In genomic region chr9:99998266-99998665, GRCh38 we compare ENCODE assay signal across 20 cellular contexts.
"Had no signal": no experiment of that assay in that cellular context is flagged by ENCODE, and none has a peak within 500 bp of the region (broad histone marks: within the 10 kb centered on the region; RNA-seq: fewer than 3 reads in every experiment).

No MANE protein-coding gene starts in this region.

- H3K27ac ChIP-seq: body of pancreas, epithelial cell of prostate, heart right ventricle, left lung, pancreas, stomach, thoracic aorta had no signal

- DNase-seq: activated CD4-positive, alpha-beta memory T cell treated with anti-CD3 and anti-CD28 coated beads, Interleukin-2, amount 10 ng/mL, durations not matched to agents 7 days and 5 days; activated CD4-positive, alpha-beta T cell treated with anti-CD3 and anti-CD28 coated beads for 4 hours; activated CD8-positive, alpha-beta memory T cell treated with anti-CD3 and anti-CD28 coated beads, Interleukin-2, amount 50 U/mL, for 4 hours; activated gamma-delta T cell; activated T-cell treated with anti-CD3 and anti-CD28 coated beads, Interleukin-2, amount 50 U/mL, for 72 hours; amygdala; body of pancreas; cerebellar nuclear complex; effector memory CD8-positive, alpha-beta T cell; heart right ventricle; stimulated activated CD4-positive, alpha-beta T cell treated with anti-CD3 and anti-CD28 coated beads, Interleukin-1b, Interleukin-23, amount 100 ng/mL, for 48 hours; stomach had no signal

- ATAC-seq: activated T-cell treated with anti-CD3 and anti-CD28 coated beads, Interleukin-2, amount 50 U/mL, for 72 hours; body of pancreas; effector memory CD8-positive, alpha-beta T cell; heart right ventricle; left lung; pancreas had no signal

- H3K27me3 Mint-ChIP-seq: activated CD4-positive, alpha-beta memory T cell treated with anti-CD3 and anti-CD28 coated beads, Interleukin-2, amount 10 ng/mL, durations not matched to agents 7 days and 5 days; activated naive CD8-positive, alpha-beta T cell; dendritic cell treated with granulocyte-macrophage colony-stimulating factor and Interleukin-4, amounts not matched to agents 40 ng/mL and 50 ng/mL, for 4 days; effector memory CD8-positive, alpha-beta T cell had no signal

- H3K9me3 Mint-ChIP-seq: activated CD4-positive, alpha-beta memory T cell treated with anti-CD3 and anti-CD28 coated beads, Interleukin-2, amount 10 ng/mL, durations not matched to agents 7 days and 5 days; effector memory CD8-positive, alpha-beta T cell had no signal

- H3K27me3 ChIP-seq: body of pancreas, heart right ventricle, left lung, pancreas, stomach had no signal

- H3K4me1 Mint-ChIP-seq: activated CD4-positive, alpha-beta memory T cell treated with anti-CD3 and anti-CD28 coated beads, Interleukin-2, amount 10 ng/mL, durations not matched to agents 7 days and 5 days; nephron had no signal

- H3K4me1 ChIP-seq: body of pancreas, heart right ventricle, left lung, pancreas, stomach had no signal

- H3K4me3 ChIP-seq: body of pancreas, heart right ventricle, left lung, pancreas, stomach, thoracic aorta had no signal

- H3K36me3 ChIP-seq: pancreas had no signal

- H3K9me3 ChIP-seq: body of pancreas, pancreas had no signal

- H3K27ac Mint-ChIP-seq: activated CD4-positive, alpha-beta memory T cell treated with anti-CD3 and anti-CD28 coated beads, Interleukin-2, amount 10 ng/mL, durations not matched to agents 7 days and 5 days; activated naive CD8-positive, alpha-beta T cell; activated T-cell treated with anti-CD3 and anti-CD28 coated beads, Interleukin-2, amount 50 U/mL, for 72 hours; dendritic cell treated with granulocyte-macrophage colony-stimulating factor and Interleukin-4, amounts not matched to agents 40 ng/mL and 50 ng/mL, for 4 days; nephron; T-helper 1 cell treated with Interleukin-12 subunit alpha and Interleukin-12 subunit beta and Interleukin-4 antibody, amounts not matched to agents 30 μg/mL and 1 μg/mL, for 36 hours had no signal

- H3K4me3 Mint-ChIP-seq: activated CD4-positive, alpha-beta memory T cell treated with anti-CD3 and anti-CD28 coated beads, Interleukin-2, amount 10 ng/mL, durations not matched to agents 7 days and 5 days; activated naive CD8-positive, alpha-beta T cell; activated T-cell treated with anti-CD3 and anti-CD28 coated beads, Interleukin-2, amount 50 U/mL, for 72 hours; dendritic cell treated with granulocyte-macrophage colony-stimulating factor and Interleukin-4, amounts not matched to agents 40 ng/mL and 50 ng/mL, for 4 days; effector memory CD8-positive, alpha-beta T cell; nephron; T-helper 1 cell treated with Interleukin-12 subunit alpha and Interleukin-12 subunit beta and Interleukin-4 antibody, amounts not matched to agents 30 μg/mL and 1 μg/mL, for 36 hours had no signal
